31 cellular contexts compared by ENCODE assay signal in genomic region chr4:158035662-158036195, GRCh38.
"Had no signal": no experiment of that assay in that cellular context is flagged by ENCODE, and none has a peak within 500 bp of the region (broad histone marks: within the 10 kb centered on the region; RNA-seq: fewer than 3 reads in every experiment).

No MANE protein-coding gene starts in this region.

- H2AFZ ChIP-seq: PC-9 had no signal

- H3K27me3 ChIP-seq: adrenal gland had no signal

- FAIRE-seq: bronchial epithelial cell, colon had no signal

- H3K27ac ChIP-seq: adrenal gland, PC-9 had no signal

- H3K36me3 ChIP-seq: adrenal gland had no signal

- ATAC-seq: activated CD4-positive, alpha-beta T cell treated with anti-CD3 and anti-CD28 coated beads for 36 hours; activated CD4-positive, CD25-positive, alpha-beta regulatory T cell treated with anti-CD3 and anti-CD28 coated beads, Interleukin-2, amount 50 U/mL, for 24 hours; activated naive CD4-positive, alpha-beta T cell treated with anti-CD3 and anti-CD28 coated beads, Interleukin-2, amount 50 U/mL, for 72 hours; activated T-cell treated with anti-CD3 and anti-CD28 coated beads, Interleukin-2, amount 50 U/mL, for 4 hours; WTC11 had no signal

- DNase-seq: activated CD4-positive, alpha-beta T cell treated with anti-CD3 and anti-CD28 coated beads for 36 hours; activated CD4-positive, alpha-beta T cell treated with anti-CD3 and anti-CD28 coated beads, Interleukin-2, amount 10 ng/mL, durations not matched to agents 7 days and 5 days; activated CD4-positive, alpha-beta T cell treated with anti-CD3 and anti-CD28 coated beads, Interleukin-2, amount 50 U/mL, for 48 hours; activated CD8-positive, alpha-beta memory T cell treated with anti-CD3 and anti-CD28 coated beads, Interleukin-2, amount 50 U/mL, for 4 hours; activated gamma-delta T cell treated with Interleukin-2 at 50 U/mL for 16 hours; activated naive CD4-positive, alpha-beta T cell treated with anti-CD3 and anti-CD28 coated beads for 36 hours; activated T-cell treated with anti-CD3 and anti-CD28 coated beads for 4 hours; activated T-cell treated with anti-CD3 and anti-CD28 coated beads, Interleukin-2, amount 50 U/mL, for 4 hours; adrenal gland; caudate nucleus; MV-4-11; NCI-H1092; NCI-H1436 treated with DMSO at 0.1 percent for 48 hours; NCI-H1694 treated with DMSO at 0.1 percent for 48 hours; NCI-H2029; NCI-H2171; NCI-H510A; NCI-H526; NCI-H748 treated with DMSO at 0.1 percent for 48 hours; NK-92 treated with Interleukin-12 subunit alpha and Interleukin-12 subunit beta, amount 100 ng/mL, for 24 hours; PC-9; Right ventricle myocardium superior; SW 1271; T-helper 1 cell; T-helper 2 cell; T-helper 9 cell had no signal

- H3K4me2 ChIP-seq: PC-9 had no signal

- H3K4me3 ChIP-seq: adrenal gland, PC-9 had no signal
